ENCODE assay signal across 1 cellular context in the genomic region with DNA sequence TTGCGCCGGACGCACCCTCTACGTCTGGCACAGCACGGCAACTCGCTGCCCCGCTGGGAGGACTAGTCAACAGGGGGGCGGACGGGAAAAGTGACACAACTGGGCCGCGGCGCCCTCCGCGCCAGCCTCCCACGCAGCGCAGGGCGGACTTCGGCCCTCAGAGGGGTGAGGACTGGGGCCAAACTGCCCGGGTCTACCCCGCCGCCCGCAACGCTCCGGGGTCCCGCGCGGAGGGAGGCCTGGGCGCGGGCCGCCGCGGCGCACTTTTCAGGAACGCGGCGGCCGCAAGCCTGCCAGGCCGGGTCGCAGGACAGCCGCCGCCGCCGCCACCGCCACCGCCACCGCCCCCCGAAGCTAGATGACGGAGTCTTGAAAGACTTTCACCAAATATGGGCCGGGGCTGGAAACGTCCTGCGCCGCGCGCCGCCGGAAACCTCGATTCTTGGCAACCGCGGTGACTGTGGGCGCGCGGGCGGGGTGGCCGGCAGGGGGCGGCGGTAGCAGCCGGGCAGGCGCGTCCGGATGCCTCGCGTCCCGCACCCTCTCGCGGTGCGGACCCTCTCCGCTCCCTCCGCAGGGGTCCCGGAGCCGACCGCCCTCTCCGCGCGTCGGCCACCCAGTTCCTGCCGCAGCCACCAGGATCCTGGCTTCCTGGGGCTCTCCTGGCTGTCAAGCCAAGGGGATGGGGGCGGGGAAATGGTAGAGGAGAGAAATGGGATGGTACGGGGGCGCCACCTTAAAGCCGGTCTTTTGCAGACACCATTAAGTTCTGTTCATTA.
TF ChIP-seq lines count a peak whose summit lies in the region.

No MANE protein-coding gene starts in this region.

TF ChIP-seq in HepG2, 621 proteins besides CTCF, POLR2A, EP300 and RAD21 (continued from another document and continues in another):
- TF ChIP-seq, protein P1, sequence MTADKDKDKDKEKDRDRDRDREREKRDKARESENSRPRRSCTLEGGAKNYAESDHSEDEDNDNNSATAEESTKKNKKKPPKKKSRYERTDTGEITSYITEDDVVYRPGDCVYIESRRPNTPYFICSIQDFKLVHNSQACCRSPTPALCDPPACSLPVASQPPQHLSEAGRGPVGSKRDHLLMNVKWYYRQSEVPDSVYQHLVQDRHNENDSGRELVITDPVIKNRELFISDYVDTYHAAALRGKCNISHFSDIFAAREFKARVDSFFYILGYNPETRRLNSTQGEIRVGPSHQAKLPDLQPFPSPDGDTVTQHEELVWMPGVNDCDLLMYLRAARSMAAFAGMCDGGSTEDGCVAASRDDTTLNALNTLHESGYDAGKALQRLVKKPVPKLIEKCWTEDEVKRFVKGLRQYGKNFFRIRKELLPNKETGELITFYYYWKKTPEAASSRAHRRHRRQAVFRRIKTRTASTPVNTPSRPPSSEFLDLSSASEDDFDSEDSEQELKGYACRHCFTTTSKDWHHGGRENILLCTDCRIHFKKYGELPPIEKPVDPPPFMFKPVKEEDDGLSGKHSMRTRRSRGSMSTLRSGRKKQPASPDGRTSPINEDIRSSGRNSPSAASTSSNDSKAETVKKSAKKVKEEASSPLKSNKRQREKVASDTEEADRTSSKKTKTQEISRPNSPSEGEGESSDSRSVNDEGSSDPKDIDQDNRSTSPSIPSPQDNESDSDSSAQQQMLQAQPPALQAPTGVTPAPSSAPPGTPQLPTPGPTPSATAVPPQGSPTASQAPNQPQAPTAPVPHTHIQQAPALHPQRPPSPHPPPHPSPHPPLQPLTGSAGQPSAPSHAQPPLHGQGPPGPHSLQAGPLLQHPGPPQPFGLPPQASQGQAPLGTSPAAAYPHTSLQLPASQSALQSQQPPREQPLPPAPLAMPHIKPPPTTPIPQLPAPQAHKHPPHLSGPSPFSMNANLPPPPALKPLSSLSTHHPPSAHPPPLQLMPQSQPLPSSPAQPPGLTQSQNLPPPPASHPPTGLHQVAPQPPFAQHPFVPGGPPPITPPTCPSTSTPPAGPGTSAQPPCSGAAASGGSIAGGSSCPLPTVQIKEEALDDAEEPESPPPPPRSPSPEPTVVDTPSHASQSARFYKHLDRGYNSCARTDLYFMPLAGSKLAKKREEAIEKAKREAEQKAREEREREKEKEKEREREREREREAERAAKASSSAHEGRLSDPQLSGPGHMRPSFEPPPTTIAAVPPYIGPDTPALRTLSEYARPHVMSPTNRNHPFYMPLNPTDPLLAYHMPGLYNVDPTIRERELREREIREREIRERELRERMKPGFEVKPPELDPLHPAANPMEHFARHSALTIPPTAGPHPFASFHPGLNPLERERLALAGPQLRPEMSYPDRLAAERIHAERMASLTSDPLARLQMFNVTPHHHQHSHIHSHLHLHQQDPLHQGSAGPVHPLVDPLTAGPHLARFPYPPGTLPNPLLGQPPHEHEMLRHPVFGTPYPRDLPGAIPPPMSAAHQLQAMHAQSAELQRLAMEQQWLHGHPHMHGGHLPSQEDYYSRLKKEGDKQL (CRISPR knock-in tag; IDR thresholded peaks at IDR 0.05; ENCODE audit: low read depth), result no peak
- no peak for TF ChIP-seq ZSCAN25 (CRISPR knock-in tag; IDR thresholded peaks at IDR 0.05)
- TF ChIP-seq, protein P2, sequence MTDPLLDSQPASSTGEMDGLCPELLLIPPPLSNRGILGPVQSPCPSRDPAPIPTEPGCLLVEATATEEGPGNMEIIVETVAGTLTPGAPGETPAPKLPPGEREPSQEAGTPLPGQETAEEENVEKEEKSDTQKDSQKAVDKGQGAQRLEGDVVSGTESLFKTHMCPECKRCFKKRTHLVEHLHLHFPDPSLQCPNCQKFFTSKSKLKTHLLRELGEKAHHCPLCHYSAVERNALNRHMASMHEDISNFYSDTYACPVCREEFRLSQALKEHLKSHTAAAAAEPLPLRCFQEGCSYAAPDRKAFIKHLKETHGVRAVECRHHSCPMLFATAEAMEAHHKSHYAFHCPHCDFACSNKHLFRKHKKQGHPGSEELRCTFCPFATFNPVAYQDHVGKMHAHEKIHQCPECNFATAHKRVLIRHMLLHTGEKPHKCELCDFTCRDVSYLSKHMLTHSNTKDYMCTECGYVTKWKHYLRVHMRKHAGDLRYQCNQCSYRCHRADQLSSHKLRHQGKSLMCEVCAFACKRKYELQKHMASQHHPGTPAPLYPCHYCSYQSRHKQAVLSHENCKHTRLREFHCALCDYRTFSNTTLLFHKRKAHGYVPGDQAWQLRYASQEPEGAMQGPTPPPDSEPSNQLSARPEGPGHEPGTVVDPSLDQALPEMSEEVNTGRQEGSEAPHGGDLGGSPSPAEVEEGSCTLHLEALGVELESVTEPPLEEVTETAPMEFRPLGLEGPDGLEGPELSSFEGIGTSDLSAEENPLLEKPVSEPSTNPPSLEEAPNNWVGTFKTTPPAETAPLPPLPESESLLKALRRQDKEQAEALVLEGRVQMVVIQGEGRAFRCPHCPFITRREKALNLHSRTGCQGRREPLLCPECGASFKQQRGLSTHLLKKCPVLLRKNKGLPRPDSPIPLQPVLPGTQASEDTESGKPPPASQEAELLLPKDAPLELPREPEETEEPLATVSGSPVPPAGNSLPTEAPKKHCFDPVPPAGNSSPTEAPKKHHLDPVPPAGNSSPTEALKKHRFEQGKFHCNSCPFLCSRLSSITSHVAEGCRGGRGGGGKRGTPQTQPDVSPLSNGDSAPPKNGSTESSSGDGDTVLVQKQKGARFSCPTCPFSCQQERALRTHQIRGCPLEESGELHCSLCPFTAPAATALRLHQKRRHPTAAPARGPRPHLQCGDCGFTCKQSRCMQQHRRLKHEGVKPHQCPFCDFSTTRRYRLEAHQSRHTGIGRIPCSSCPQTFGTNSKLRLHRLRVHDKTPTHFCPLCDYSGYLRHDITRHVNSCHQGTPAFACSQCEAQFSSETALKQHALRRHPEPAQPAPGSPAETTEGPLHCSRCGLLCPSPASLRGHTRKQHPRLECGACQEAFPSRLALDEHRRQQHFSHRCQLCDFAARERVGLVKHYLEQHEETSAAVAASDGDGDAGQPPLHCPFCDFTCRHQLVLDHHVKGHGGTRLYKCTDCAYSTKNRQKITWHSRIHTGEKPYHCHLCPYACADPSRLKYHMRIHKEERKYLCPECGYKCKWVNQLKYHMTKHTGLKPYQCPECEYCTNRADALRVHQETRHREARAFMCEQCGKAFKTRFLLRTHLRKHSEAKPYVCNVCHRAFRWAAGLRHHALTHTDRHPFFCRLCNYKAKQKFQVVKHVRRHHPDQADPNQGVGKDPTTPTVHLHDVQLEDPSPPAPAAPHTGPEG (CRISPR knock-in tag; IDR thresholded peaks at IDR 0.05), result peak; percentile 9; the same call in 1 of the 2 replicates
- TF ChIP-seq SRY (CRISPR knock-in tag; IDR thresholded peaks at IDR 0.05), result no peak
- no peak for TF ChIP-seq MZF1 (CRISPR knock-in tag; IDR thresholded peaks at IDR 0.05; ENCODE audit: borderline replicate concordance)
- TF ChIP-seq SRSF1 (optimal IDR thresholded peaks at IDR 0.05; ENCODE audit: low read depth, low read length), result peak; percentile 58
- TF ChIP-seq HMGA1 (CRISPR knock-in tag; conservative IDR thresholded peaks at IDR 0.05), result no peak
- TF ChIP-seq KLF6 (CRISPR knock-in tag; IDR thresholded peaks at IDR 0.05), result no peak
- TF ChIP-seq ZFP36L2 (CRISPR knock-in tag; IDR thresholded peaks at IDR 0.05), result no peak
- TF ChIP-seq, protein P3, sequence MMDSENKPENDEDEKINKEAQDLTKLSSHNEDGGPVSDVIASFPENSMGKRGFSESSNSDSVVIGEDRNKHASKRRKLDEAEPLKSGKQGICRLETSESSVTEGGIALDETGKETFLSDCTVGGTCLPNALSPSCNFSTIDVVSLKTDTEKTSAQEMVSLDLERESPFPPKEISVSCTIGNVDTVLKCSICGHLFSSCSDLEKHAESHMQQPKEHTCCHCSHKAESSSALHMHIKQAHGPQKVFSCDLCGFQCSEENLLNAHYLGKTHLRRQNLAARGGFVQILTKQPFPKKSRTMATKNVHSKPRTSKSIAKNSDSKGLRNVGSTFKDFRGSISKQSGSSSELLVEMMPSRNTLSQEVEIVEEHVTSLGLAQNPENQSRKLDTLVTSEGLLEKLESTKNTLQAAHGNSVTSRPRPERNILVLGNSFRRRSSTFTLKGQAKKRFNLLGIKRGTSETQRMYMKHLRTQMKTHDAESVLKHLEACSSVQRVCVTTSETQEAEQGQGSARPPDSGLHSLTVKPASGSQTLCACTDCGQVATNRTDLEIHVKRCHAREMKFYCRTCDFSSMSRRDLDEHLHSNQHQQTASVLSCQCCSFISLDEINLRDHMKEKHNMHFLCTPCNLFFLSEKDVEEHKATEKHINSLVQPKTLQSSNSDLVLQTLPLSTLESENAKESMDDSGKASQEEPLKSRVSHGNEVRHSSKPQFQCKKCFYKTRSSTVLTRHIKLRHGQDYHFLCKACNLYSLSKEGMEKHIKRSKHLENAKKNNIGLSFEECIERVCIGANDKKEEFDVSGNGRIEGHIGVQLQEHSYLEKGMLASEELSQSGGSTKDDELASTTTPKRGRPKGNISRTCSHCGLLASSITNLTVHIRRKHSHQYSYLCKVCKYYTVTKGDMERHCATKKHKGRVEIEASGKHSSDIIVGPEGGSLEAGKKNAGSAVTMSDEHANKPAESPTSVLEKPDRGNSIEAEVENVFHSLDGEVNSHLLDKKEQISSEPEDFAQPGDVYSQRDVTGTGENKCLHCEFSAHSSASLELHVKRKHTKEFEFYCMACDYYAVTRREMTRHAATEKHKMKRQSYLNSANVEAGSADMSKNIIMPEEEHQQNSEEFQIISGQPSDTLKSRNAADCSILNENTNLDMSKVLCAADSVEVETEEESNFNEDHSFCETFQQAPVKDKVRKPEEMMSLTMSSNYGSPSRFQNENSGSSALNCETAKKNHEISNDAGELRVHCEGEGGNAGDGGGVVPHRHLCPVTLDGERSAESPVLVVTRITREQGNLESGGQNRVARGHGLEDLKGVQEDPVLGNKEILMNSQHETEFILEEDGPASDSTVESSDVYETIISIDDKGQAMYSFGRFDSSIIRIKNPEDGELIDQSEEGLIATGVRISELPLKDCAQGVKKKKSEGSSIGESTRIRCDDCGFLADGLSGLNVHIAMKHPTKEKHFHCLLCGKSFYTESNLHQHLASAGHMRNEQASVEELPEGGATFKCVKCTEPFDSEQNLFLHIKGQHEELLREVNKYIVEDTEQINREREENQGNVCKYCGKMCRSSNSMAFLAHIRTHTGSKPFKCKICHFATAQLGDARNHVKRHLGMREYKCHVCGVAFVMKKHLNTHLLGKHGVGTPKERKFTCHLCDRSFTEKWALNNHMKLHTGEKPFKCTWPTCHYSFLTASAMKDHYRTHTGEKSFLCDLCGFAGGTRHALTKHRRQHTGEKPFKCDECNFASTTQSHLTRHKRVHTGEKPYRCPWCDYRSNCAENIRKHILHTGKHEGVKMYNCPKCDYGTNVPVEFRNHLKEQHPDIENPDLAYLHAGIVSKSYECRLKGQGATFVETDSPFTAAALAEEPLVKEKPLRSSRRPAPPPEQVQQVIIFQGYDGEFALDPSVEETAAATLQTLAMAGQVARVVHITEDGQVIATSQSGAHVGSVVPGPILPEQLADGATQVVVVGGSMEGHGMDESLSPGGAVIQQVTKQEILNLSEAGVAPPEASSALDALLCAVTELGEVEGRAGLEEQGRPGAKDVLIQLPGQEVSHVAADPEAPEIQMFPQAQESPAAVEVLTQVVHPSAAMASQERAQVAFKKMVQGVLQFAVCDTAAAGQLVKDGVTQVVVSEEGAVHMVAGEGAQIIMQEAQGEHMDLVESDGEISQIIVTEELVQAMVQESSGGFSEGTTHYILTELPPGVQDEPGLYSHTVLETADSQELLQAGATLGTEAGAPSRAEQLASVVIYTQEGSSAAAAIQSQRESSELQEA (CRISPR knock-in tag; IDR thresholded peaks at IDR 0.05; ENCODE audit: not compliant biosample characterization), result no peak
- no peak for TF ChIP-seq ZNF792 (CRISPR knock-in tag; IDR thresholded peaks at IDR 0.05)
- TF ChIP-seq, protein P4, sequence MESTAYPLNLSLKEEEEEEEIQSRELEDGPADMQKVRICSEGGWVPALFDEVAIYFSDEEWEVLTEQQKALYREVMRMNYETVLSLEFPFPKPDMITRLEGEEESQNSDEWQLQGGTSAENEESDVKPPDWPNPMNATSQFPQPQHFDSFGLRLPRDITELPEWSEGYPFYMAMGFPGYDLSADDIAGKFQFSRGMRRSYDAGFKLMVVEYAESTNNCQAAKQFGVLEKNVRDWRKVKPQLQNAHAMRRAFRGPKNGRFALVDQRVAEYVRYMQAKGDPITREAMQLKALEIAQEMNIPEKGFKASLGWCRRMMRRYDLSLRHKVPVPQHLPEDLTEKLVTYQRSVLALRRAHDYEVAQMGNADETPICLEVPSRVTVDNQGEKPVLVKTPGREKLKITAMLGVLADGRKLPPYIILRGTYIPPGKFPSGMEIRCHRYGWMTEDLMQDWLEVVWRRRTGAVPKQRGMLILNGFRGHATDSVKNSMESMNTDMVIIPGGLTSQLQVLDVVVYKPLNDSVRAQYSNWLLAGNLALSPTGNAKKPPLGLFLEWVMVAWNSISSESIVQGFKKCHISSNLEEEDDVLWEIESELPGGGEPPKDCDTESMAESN (CRISPR knock-in tag; conservative IDR thresholded peaks at IDR 0.05), result peak; percentile 80; the same call in 1 of the 2 replicates
- TF ChIP-seq SAFB2 (CRISPR knock-in tag; IDR thresholded peaks at IDR 0.05; ENCODE audit: borderline replicate concordance, low read depth), result no peak; the same call in 1 of the 2 replicates
- TF ChIP-seq ZMAT3 (CRISPR knock-in tag; conservative IDR thresholded peaks at IDR 0.05), result no peak
- no peak for TF ChIP-seq ZSCAN9 (CRISPR knock-in tag; IDR thresholded peaks at IDR 0.05; ENCODE audit: borderline replicate concordance)
- TF ChIP-seq NFIC (IDR thresholded peaks at IDR 0.05; ENCODE audit: low read length), result no peak
- no peak for TF ChIP-seq ZNF883 (CRISPR knock-in tag; IDR thresholded peaks at IDR 0.05; ENCODE audit: not compliant biosample characterization)
- TF ChIP-seq KLF15 (CRISPR knock-in tag; IDR thresholded peaks at IDR 0.05; ENCODE audit: borderline replicate concordance), result no peak
- TF ChIP-seq, protein P5, sequence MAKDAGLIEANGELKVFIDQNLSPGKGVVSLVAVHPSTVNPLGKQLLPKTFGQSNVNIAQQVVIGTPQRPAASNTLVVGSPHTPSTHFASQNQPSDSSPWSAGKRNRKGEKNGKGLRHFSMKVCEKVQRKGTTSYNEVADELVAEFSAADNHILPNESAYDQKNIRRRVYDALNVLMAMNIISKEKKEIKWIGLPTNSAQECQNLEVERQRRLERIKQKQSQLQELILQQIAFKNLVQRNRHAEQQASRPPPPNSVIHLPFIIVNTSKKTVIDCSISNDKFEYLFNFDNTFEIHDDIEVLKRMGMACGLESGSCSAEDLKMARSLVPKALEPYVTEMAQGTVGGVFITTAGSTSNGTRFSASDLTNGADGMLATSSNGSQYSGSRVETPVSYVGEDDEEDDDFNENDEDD (CRISPR knock-in tag; IDR thresholded peaks at IDR 0.05; ENCODE audit: borderline replicate concordance), result no peak
- TF ChIP-seq, protein P6, sequence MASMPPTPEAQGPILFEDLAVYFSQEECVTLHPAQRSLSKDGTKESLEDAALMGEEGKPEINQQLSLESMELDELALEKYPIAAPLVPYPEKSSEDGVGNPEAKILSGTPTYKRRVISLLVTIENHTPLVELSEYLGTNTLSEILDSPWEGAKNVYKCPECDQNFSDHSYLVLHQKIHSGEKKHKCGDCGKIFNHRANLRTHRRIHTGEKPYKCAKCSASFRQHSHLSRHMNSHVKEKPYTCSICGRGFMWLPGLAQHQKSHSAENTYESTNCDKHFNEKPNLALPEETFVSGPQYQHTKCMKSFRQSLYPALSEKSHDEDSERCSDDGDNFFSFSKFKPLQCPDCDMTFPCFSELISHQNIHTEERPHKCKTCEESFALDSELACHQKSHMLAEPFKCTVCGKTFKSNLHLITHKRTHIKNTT (CRISPR knock-in tag; IDR thresholded peaks at IDR 0.05), result no peak
- TF ChIP-seq, protein P7, sequence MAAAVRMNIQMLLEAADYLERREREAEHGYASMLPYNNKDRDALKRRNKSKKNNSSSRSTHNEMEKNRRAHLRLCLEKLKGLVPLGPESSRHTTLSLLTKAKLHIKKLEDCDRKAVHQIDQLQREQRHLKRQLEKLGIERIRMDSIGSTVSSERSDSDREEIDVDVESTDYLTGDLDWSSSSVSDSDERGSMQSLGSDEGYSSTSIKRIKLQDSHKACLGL (CRISPR knock-in tag; IDR thresholded peaks at IDR 0.05), result no peak
- TF ChIP-seq ZNF660 (CRISPR knock-in tag; IDR thresholded peaks at IDR 0.05; ENCODE audit: borderline replicate concordance, low read depth), result no peak
- TF ChIP-seq YY1 (IDR thresholded peaks at IDR 0.05; ENCODE audit: insufficient read depth, insufficient replicate concordance, low read depth, low read length), result no peak
- TF ChIP-seq HES4 (CRISPR knock-in tag; IDR thresholded peaks at IDR 0.05; ENCODE audit: borderline replicate concordance), result no peak
- TF ChIP-seq HMG20A (CRISPR knock-in tag; IDR thresholded peaks at IDR 0.05; ENCODE audit: borderline replicate concordance), result no peak
